Comparison of ENCODE assay signal across 10 cellular contexts in the genomic region with DNA sequence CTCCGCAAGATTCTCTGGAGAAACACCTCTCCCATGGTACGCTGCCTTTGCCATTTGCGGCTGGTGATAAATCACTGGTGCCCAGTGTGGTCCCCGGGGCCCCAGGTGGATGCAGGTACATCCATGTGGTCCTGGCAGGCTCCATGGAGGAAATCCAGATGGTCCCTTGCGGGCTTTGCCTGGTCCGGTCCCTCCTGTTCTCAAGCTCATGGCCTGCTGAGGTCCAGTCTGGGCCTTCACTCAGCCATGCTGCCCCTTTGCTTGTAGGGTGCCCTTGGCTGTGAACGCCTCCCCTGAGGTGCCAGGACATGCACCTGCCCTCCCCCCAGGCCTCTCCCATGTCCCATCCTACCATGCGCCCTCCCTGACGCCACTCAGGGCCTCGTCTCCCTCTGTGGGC. TPM values are rescaled to one million over a fixed set of nuclear protein-coding genes. Genes with fewer than 3 reads are reported as not detected.
"Had no signal": no experiment of that assay in that cellular context is flagged by ENCODE, and none has a peak within 500 bp of the region (broad histone marks: within the 10 kb centered on the region; RNA-seq: fewer than 3 reads in every experiment).

No MANE protein-coding gene starts in this region.

- DNase-seq: GM23248, GOT3, H7, H9, HCEC 1CT, HFFc6 had no signal

- H3K36me3 ChIP-seq: HAP-1 had no signal

- H2AFZ ChIP-seq: GM23248, GM23338 had no signal

- H3K9ac ChIP-seq: GM23248 had no signal

- H3K4me1 ChIP-seq: HAP-1 had no signal

- H3K9me3 ChIP-seq: HAP-1 had no signal

- H3K4me3 Mint-ChIP-seq: GM23338, H9, HFFc6 had no signal

- H3K27ac ChIP-seq: GM23248 had no signal

- H3K4me3 ChIP-seq: GM23248, GM23338, HAP-1 had no signal

- H3K9me3 Mint-ChIP-seq: GM23338, H9 had no signal

- H3K4me2 ChIP-seq: GM23338 had no signal

- ATAC-seq: GM23338, HCT116 had no signal

- H3K27ac Mint-ChIP-seq: GM23338, H9, HFFc6 had no signal

RNA-seq across cellular contexts. Expression of gene DACT2, which starts 21.2 kb away (rescaled TPM):
- total RNA-seq: GM23248, H4, HFFc6 had no signal
- polyA plus RNA-seq: GM23248 had no signal
